14 cellular contexts compared by ENCODE assay signal in the genomic region with DNA sequence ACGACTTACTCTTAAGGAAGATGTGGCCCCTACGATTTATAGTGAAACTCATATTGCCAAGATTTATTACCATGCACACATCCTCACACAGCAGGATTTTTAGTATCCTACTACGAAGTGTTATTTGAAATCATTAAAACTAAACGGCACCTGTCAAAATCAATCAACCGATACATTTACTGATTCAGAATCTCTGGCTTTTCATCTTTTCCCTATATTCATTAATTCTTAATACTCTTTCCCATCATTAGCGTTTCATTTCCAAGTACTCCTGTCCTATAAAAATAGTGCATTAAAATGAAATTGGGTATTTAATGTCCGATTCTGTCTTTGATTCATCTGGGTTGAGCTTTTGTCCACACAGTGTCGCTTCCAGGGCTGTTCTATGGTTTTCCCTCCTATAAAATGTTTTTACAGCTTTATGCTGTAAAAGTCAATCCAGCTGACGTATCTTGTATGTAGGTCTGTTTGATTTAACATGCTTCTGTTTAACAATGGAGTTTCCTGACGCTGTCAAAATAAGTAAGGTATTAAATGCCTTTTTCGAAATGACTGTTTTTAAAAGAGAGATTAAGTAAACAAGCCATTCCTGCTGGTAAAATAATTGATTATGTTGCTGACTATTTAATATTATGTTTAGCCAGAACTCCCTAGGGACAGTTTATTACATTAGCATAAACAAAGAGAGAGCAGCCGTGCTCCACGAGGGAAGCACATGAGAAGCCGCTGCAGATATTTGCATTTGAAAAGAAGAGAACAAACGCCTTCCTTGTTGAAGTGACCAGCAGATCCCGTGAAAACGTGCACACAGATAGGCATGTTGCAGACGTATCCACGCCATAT. TPM values are rescaled to one million over a fixed set of nuclear protein-coding genes. Genes with fewer than 3 reads are reported as not detected.
A peak's percentile ranks its signal among the peaks of the same experiment; 100 is the strongest.
DNase-seq lines count a peak whose midpoint lies in the region; ATAC-seq lines count a peak whose summit lies in the region.
"Had no signal": no experiment of that assay in that cellular context is flagged by ENCODE, and none has a peak within 500 bp of the region (broad histone marks: within the 10 kb centered on the region; RNA-seq: fewer than 3 reads in every experiment).

No MANE protein-coding gene starts in this region.

- H3K27ac ChIP-seq in iPS-20b (ENCODE audit: low read length): no peak overlapping the region
- H3K27ac ChIP-seq: adrenal gland, right atrium auricular region, suprapubic skin had no signal

- ATAC-seq in HG02870 (IDR thresholded peaks at IDR 0.05; ENCODE audit: unreplicated experiment) (no peak), HG03159 (IDR thresholded peaks at IDR 0.05; ENCODE audit: unreplicated experiment) (no peak)

- H3K4me3 ChIP-seq in iPS-20b (ENCODE audit: low read length): peak overlapping the region; percentile 35; the same call in 1 of the 2 replicates
- H3K4me3 ChIP-seq: adrenal gland, right atrium auricular region, suprapubic skin had no signal

- no peaks in the 10 kb centered on the region for H3K9me3 ChIP-seq in iPS-20b (ENCODE audit: insufficient read depth, low read depth, low read length)
- H3K9me3 ChIP-seq: adrenal gland, right atrium auricular region, suprapubic skin had no signal

- H3K4me1 ChIP-seq in iPS-20b (ENCODE audit: insufficient read depth, low read length): peaks cover 29% of the 10 kb centered on the region
- H3K4me1 ChIP-seq: right atrium auricular region had no signal

- peak; percentile 21 for DNase-seq in NOMO-1 treated with DMSO at 0.1 percent for 48 hours (lab: John Stamatoyannopoulos, UW; ENCODE audit: unreplicated experiment)
- no peak for DNase-seq in NOMO-1 treated with dmso at 0.1 percent for 144 hours (lab: John Stamatoyannopoulos, UW; ENCODE audit: unreplicated experiment)
- DNase-seq in SK-N-DZ (ENCODE audit: low spot score): peak; percentile 69
- no peak for DNase-seq in HUDEP-2 (lab: John Stamatoyannopoulos, UW; ENCODE audit: unreplicated experiment in 76 of 76)
- no peak for DNase-seq in NCI-H128 (lab: John Stamatoyannopoulos, UW; ENCODE audit: unreplicated experiment)
- DNase-seq: adrenal gland, DND-41, mesenchymal stem cell, NCI-H1105 treated with DMSO at 0.1 percent for 48 hours had no signal

- H3K9ac ChIP-seq in iPS-20b (ENCODE audit: low read depth, low read length): no peak overlapping the region; the same call in 1 of the 2 replicates

- H3K36me3 ChIP-seq in iPS-20b (ENCODE audit: insufficient read depth, low read depth, low read length): no peaks in the 10 kb centered on the region
- H3K36me3 ChIP-seq: adrenal gland, right atrium auricular region, suprapubic skin had no signal

- no peaks in the 10 kb centered on the region for H3K27me3 ChIP-seq in iPS-20b (ENCODE audit: insufficient read depth, low read length)
- H3K27me3 ChIP-seq: adrenal gland, right atrium auricular region had no signal

RNA-seq across cellular contexts. Expression of a gene that starts 22.3 kb away (rescaled TPM):
- 2.3 and 2.7 TPM in 2 replicates for polyA plus RNA-seq in SK-N-DZ (2014; cell fraction: cytosol; rRNA removed)
- 2.7 and 4.5 TPM in 2 replicates for polyA plus RNA-seq in SK-N-DZ (2014; cell fraction: nucleus; rRNA removed)

Comparison
In these comparisons a context has a peak if more than half of its experiments do, and no peak if none do; other contexts are left out.
1. DNase-seq: peak in NOMO-1 treated with DMSO at 0.1 percent for 48 hours (single experiment) and SK-N-DZ (single experiment); none in NOMO-1 treated with dmso at 0.1 percent for 144 hours (single experiment), HUDEP-2 (0 of 76) and NCI-H128 (single experiment).